In the genomic region with DNA sequence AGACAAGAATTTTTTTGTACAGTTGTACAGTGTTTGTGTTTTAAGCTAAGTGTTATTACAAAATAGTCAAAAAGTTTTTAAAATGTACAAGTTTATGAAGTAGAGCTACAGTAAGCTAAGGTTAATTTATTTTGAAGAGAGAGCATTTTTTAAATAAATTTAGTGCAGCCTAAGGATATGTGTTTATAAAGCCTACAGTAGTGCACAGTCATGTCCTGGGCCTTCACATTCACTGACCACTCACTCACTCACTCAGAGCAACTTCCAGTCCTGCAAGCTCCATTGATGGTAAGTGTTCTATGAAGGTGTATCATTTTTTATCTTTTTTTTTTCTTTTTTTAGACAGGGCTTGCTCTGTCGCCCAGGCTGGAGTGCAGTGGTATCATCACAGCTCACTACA, we compare ENCODE assay signal across 8 cellular contexts.
"Had no signal": no experiment of that assay in that cellular context is flagged by ENCODE, and none has a peak within 500 bp of the region (broad histone marks: within the 10 kb centered on the region; RNA-seq: fewer than 3 reads in every experiment).

No MANE protein-coding gene starts in this region.

- H3K36me3 ChIP-seq: HAP-1 had no signal

- H2AFZ ChIP-seq: GM23248 had no signal

- H3K4me1 ChIP-seq: HAP-1 had no signal

- H3K4me2 ChIP-seq: KMS-11 had no signal

- H3K4me3 ChIP-seq: GM23248, HAP-1 had no signal

- H3K9me3 ChIP-seq: HAP-1 had no signal

- DNase-seq: GM23248, GOT3, H7, HFFc6, KBM-7 had no signal

- H3K27ac ChIP-seq: GM23248, KMS-11 had no signal

- H3K9ac ChIP-seq: GM23248, KMS-11 had no signal

- ATAC-seq: HCT116 had no signal
